Comparison of ENCODE assay signal across 18 cellular contexts in the genomic region with DNA sequence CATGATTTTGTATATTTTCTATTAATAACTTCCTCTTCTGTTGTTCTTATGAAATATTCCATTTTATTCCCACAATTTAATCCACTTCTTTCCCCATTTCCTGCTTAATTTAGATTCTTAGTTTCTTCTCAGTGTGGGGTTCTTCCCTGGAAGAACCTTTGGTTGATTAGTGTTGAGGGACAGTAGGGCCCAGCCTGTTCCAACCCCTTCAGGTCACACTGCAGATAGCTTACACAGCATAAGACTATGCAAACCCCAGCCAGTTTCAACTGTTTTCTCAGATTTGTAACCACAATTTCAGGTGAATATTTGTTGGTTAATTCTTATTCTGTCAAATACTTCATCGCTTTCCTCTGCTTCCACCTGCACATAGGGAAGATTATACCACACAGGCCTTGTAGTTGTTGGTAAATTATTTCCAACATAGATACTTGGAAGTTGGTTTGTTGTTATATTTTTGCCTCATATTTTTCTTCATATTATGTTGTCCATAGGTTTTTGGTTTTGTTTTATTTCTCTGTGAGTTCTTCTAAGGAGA. TPM values are rescaled to one million over a fixed set of nuclear protein-coding genes. Genes with fewer than 3 reads are reported as not detected.
"Had no signal": no experiment of that assay in that cellular context is flagged by ENCODE, and none has a peak within 500 bp of the region (broad histone marks: within the 10 kb centered on the region; RNA-seq: fewer than 3 reads in every experiment).

No MANE protein-coding gene starts in this region.

- H3K27ac ChIP-seq: psoas muscle, suprapubic skin, upper lobe of left lung had no signal

- H3K9me3 ChIP-seq: esophagus muscularis mucosa, psoas muscle, suprapubic skin, upper lobe of left lung had no signal

- H3K27me3 ChIP-seq: dorsolateral prefrontal cortex, esophagus muscularis mucosa, suprapubic skin, upper lobe of left lung had no signal

- ATAC-seq: natural killer cell treated with Interleukin-12 subunit alpha and Interleukin-12 subunit beta and Interleukin-15 and Interleukin-18, amount 100 ng/mL, for 72 hours; psoas muscle; sciatic nerve had no signal

- H3K4me3 ChIP-seq: dorsolateral prefrontal cortex, esophagus muscularis mucosa, psoas muscle, suprapubic skin, upper lobe of left lung had no signal

- DNase-seq: activated CD4-positive, alpha-beta memory T cell treated with anti-CD3 and anti-CD28 coated beads for 36 hours; activated CD4-positive, alpha-beta T cell treated with anti-CD3 and anti-CD28 coated beads for 1 hour; activated gamma-delta T cell; activated T-cell treated with anti-CD3 and anti-CD28 coated beads, Interleukin-2, amount 50 U/mL, for 48 hours; amygdala; cerebellar nuclear complex; dorsolateral prefrontal cortex; mammary epithelial cell; occipital lobe; psoas muscle; stimulated activated naive CD4-positive, alpha-beta T cell; T1000; upper lobe of left lung had no signal

- H3K36me3 ChIP-seq: esophagus muscularis mucosa, suprapubic skin, upper lobe of left lung had no signal

RNA-seq across cellular contexts. Expression of a gene that starts 34.7 kb away (rescaled TPM):
- total RNA-seq: activated CD4-positive, alpha-beta memory T cell treated with anti-CD3 and anti-CD28 coated beads for 36 hours; dorsolateral prefrontal cortex; fibroblast of villous mesenchyme; natural killer cell treated with Interleukin-12 subunit alpha and Interleukin-12 subunit beta and Interleukin-15 and Interleukin-18, amount 100 ng/mL, for 72 hours; occipital lobe; psoas muscle; sciatic nerve had no signal
- polyA plus RNA-seq: mammary epithelial cell had no signal

RNA-seq across cellular contexts. Expression of a gene that starts 45.5 kb away (rescaled TPM):
- total RNA-seq: activated CD4-positive, alpha-beta memory T cell treated with anti-CD3 and anti-CD28 coated beads for 36 hours; dorsolateral prefrontal cortex; esophagus muscularis mucosa; fibroblast of villous mesenchyme; mammary epithelial cell; natural killer cell treated with Interleukin-12 subunit alpha and Interleukin-12 subunit beta and Interleukin-15 and Interleukin-18, amount 100 ng/mL, for 72 hours; occipital lobe; sciatic nerve had no signal
- polyA plus RNA-seq: mammary epithelial cell had no signal
